Comparison of ENCODE assay signal across 9 cellular contexts in genomic region chr14:20857630-20858261, GRCh38. TPM values are rescaled to one million over a fixed set of nuclear protein-coding genes. Genes with fewer than 3 reads are reported as not detected.
DNase-seq lines count a peak whose midpoint lies in the region; ATAC-seq, FAIRE-seq and TF ChIP-seq lines count a peak whose summit lies in the region.
"Had no signal": no experiment of that assay in that cellular context is flagged by ENCODE, and none has a peak within 500 bp of the region (broad histone marks: within the 10 kb centered on the region; RNA-seq: fewer than 3 reads in every experiment).

No MANE protein-coding gene starts in this region.

- WGBS in A549 (ENCODE audit: missing lambda C conversion rate) = 23% methylated on average over 14 of the region's 14 CpGs
- 30% methylated on average over 14 of the region's 14 CpGs for WGBS in liver

- H3K9me3 Mint-ChIP-seq in central memory CD8-positive, alpha-beta T cell = no peaks in the 10 kb centered on the region

- CTCF ChIA-PET in A549 (lab: Yijun Ruan, JAX) = interaction anchor here (0.6 to 4.5 kb wide), 40 partner anchors 9 to 239 kb away, joined by 3 to 67 read pairs (median 4); partner anchors contain the start of gene SLC39A2

- H3K27ac ChIP-seq in A549 = peak overlapping the region; percentile 24 to 54; a peak in 2 of 6 replicates
- no peak overlapping the region for H3K27ac ChIP-seq in liver (ENCODE audit: low read depth in 1 of 2, low read length in 2 of 2)
- H3K27ac ChIP-seq: skin epidermis had no signal

- no peak for TF ChIP-seq EP300 in A549 (IDR thresholded peaks at IDR 0.05)

- H3K27me3 ChIP-seq in liver (ENCODE audit: control insufficient read depth in 4 of 4, insufficient read depth in 4 of 4, low read length in 3 of 4) = no peaks in the 10 kb centered on the region

- peak; percentile 46 to 56 for DNase-seq in A549 (ENCODE audit: low read depth in 1 of 2, low spot score in 1 of 2)
- peak; percentile 47 for DNase-seq in NCI-H2171 treated with DMSO at 0.1 percent for 48 hours (lab: John Stamatoyannopoulos, UW)
- DNase-seq in activated CD4-positive, CD25-positive, alpha-beta regulatory T cell treated with anti-CD3 and anti-CD28 coated beads, Interleukin-2, amount 50 U/mL, for 72 hours = peak; percentile 75
- peak; percentile 38 to 70 for DNase-seq in central memory CD8-positive, alpha-beta T cell (ENCODE audit: low spot score in 2 of 2)
- peak; percentile 50 to 79 for DNase-seq in stimulated activated CD4-positive, alpha-beta T cell treated with anti-CD3 and anti-CD28 coated beads, Interleukin-4, amount 100 ng/mL, for 48 hours (ENCODE audit: low read depth in 2 of 2)
- DNase-seq in NCI-H128 (lab: John Stamatoyannopoulos, UW; ENCODE audit: unreplicated experiment) = no peak

- no peak for TF ChIP-seq POLR2A in A549 (IDR thresholded peaks at IDR 0.05; ENCODE audit: low read length)

- H3K4me3 ChIP-seq in A549 (peak overlapping the region; percentile 26), liver (ENCODE audit: low read depth in 1 of 3, low read length in 3 of 3) (no peak overlapping the region)
- H3K4me3 ChIP-seq: skin epidermis had no signal

- H3K36me3 ChIP-seq in liver (ENCODE audit: control insufficient read depth in 4 of 4, insufficient read depth in 3 of 4, low read depth in 1 of 4, low read length in 3 of 4) = no peaks in the 10 kb centered on the region

- H3K4me3 Mint-ChIP-seq in central memory CD8-positive, alpha-beta T cell = no peak overlapping the region

- no peak overlapping the region for H3K27ac Mint-ChIP-seq in central memory CD8-positive, alpha-beta T cell (ENCODE audit: low read depth)

- H3K27me3 Mint-ChIP-seq in central memory CD8-positive, alpha-beta T cell = peaks cover 65% of the 10 kb centered on the region

- peaks cover 2% of the 10 kb centered on the region for H3K36me3 Mint-ChIP-seq in central memory CD8-positive, alpha-beta T cell (ENCODE audit: insufficient read depth)

- TF ChIP-seq RAD21 in A549 (conservative IDR thresholded peaks at IDR 0.05 in 1 of 2, IDR thresholded peaks at IDR 0.05 in 1 of 2) (peak; percentile 58 to 66), liver (IDR thresholded peaks at IDR 0.05) (peak; percentile 78 to 84)

- peaks cover 5% of the 10 kb centered on the region for H3K4me1 Mint-ChIP-seq in central memory CD8-positive, alpha-beta T cell

- peak; percentile 54 to 83; a peak in 3 of 6 replicates for ATAC-seq in A549
- ATAC-seq in GM18502 (IDR thresholded peaks at IDR 0.05; ENCODE audit: poor library complexity, unreplicated experiment) = peak; percentile 55
- peak; percentile 63 for ATAC-seq in central memory CD8-positive, alpha-beta T cell (replicated peaks; ENCODE audit: extremely low read depth, poor library complexity, severe bottlenecking)

- POLR2A ChIA-PET in A549 (lab: Yijun Ruan, JAX) = interaction anchor here (2.1 kb wide), 1 partner anchor 113 kb away, joined by 11 read pairs; no protein-coding TSS in a partner anchor

- peak overlapping the region; percentile 75 for H3K4me2 ChIP-seq in A549

- no peak for FAIRE-seq in A549 (lab: Jason Lieb, UNC)

- H3K9me3 ChIP-seq in A549 = no peaks in the 10 kb centered on the region
- H3K9me3 ChIP-seq in liver (ENCODE audit: control insufficient read depth in 4 of 4, low read length in 3 of 4) = no peaks in the 10 kb centered on the region

- no peak overlapping the region for H3K9ac ChIP-seq in liver (ENCODE audit: low read depth in 1 of 2, low read length in 2 of 2)

- peak; percentile 89 for TF ChIP-seq CTCF in A549 (IDR thresholded peaks at IDR 0.05)
- TF ChIP-seq CTCF in liver (IDR thresholded peaks at IDR 0.05; ENCODE audit: low read depth, low read length, missing input control) = peak; percentile 88

- peaks cover 19% of the 10 kb centered on the region for H3K4me1 ChIP-seq in A549
- H3K4me1 ChIP-seq in liver (ENCODE audit: control insufficient read depth in 4 of 4, insufficient read depth in 4 of 4, low read length in 3 of 4) = peaks cover 0 to 5% (median under 1%) of the 10 kb centered on the region in 4 donors

TF ChIP-seq in A549, 52 proteins besides CTCF, POLR2A, EP300 and RAD21:
- TF ChIP-seq NR3C1 (IDR thresholded peaks at IDR 0.05) (no peak), ZFP36 (IDR thresholded peaks at IDR 0.05; ENCODE audit: borderline replicate concordance, partially characterized antibody) (no peak), ZC3H11A (IDR thresholded peaks at IDR 0.05) (no peak), SMC3 (IDR thresholded peaks at IDR 0.05) (peak; percentile 65)

TF ChIP-seq in liver, 16 proteins besides CTCF, POLR2A, EP300 and RAD21:
- no peak for TF ChIP-seq EGR1 (IDR thresholded peaks at IDR 0.05; ENCODE audit: low read depth in 2 of 2)
- no peak for TF ChIP-seq HNF4G (IDR thresholded peaks at IDR 0.05)
- no peak for TF ChIP-seq NR2F2 (IDR thresholded peaks at IDR 0.05)
- TF ChIP-seq, protein P1, sequence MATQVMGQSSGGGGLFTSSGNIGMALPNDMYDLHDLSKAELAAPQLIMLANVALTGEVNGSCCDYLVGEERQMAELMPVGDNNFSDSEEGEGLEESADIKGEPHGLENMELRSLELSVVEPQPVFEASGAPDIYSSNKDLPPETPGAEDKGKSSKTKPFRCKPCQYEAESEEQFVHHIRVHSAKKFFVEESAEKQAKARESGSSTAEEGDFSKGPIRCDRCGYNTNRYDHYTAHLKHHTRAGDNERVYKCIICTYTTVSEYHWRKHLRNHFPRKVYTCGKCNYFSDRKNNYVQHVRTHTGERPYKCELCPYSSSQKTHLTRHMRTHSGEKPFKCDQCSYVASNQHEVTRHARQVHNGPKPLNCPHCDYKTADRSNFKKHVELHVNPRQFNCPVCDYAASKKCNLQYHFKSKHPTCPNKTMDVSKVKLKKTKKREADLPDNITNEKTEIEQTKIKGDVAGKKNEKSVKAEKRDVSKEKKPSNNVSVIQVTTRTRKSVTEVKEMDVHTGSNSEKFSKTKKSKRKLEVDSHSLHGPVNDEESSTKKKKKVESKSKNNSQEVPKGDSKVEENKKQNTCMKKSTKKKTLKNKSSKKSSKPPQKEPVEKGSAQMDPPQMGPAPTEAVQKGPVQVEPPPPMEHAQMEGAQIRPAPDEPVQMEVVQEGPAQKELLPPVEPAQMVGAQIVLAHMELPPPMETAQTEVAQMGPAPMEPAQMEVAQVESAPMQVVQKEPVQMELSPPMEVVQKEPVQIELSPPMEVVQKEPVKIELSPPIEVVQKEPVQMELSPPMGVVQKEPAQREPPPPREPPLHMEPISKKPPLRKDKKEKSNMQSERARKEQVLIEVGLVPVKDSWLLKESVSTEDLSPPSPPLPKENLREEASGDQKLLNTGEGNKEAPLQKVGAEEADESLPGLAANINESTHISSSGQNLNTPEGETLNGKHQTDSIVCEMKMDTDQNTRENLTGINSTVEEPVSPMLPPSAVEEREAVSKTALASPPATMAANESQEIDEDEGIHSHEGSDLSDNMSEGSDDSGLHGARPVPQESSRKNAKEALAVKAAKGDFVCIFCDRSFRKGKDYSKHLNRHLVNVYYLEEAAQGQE (IDR thresholded peaks at IDR 0.05) = no peak
- no peak for TF ChIP-seq HNF4A (conservative IDR thresholded peaks at IDR 0.05)
- TF ChIP-seq FOXA2 (IDR thresholded peaks at IDR 0.05) = no peak
- no peak for TF ChIP-seq FOXA1 (IDR thresholded peaks at IDR 0.05)
- TF ChIP-seq JUND (IDR thresholded peaks at IDR 0.05) = no peak
- TF ChIP-seq SP1 (IDR thresholded peaks at IDR 0.05) = no peak
- no peak for TF ChIP-seq YY1 (IDR thresholded peaks at IDR 0.05)
- TF ChIP-seq GABPA (IDR thresholded peaks at IDR 0.05 in 1 of 2, conservative IDR thresholded peaks at IDR 0.05 in 1 of 2) = no peak
- TF ChIP-seq ATF3 (IDR thresholded peaks at IDR 0.05) = no peak
- TF ChIP-seq RXRA (IDR thresholded peaks at IDR 0.05) = no peak
- TF ChIP-seq TAF1 (conservative IDR thresholded peaks at IDR 0.05) = no peak
TF ChIP-seq in liver: peak in this region for 0.

RNA-seq across cellular contexts. Expression of gene RNASE3, which starts 33.4 kb away (rescaled TPM):
- polyA plus RNA-seq in A549 (2011; rRNA removed) = not detected in 2 replicates
- not detected in 2 replicates for polyA plus RNA-seq in A549 (2012; cell fraction: cytosol; rRNA removed)
- polyA plus RNA-seq in A549 (2012; cell fraction: nucleus; rRNA removed) = not detected in 2 replicates
- not detected in 3 replicates for polyA plus RNA-seq in A549 (2017; fragmentation: RNase III; extraction: RNeasy Plus Mini Kit Qiagen cat#74134 plus additional on column Dnase treatment)
- not detected in 2 replicates for polyA minus RNA-seq in A549 (2011; rRNA and poly(A)+ RNA removed)
- 10 to 100 TPM in 1 of 2 donors, not detected in 1; 12.2 TPM for total RNA-seq in liver
- under 1 TPM in 1 of 2 donors, not detected in 1; 0.52 TPM for polyA plus RNA-seq in liver

RNA-seq across cellular contexts. Expression of gene RNASE1, which starts 55.1 kb away (rescaled TPM):
- polyA plus RNA-seq in A549 (2011; rRNA removed) (0.98 and 1.1 TPM in 2 replicates), A549 (2017; fragmentation: RNase III; extraction: RNeasy Plus Mini Kit Qiagen cat#74134 plus additional on column Dnase treatment) (0.13 to 0.55 TPM (median 0.16 TPM) in 3 replicates), liver (10 to 100 TPM; 32.6 to 37.9 TPM)
- polyA plus RNA-seq in A549 (2012; cell fraction: cytosol; rRNA removed) = 0.54 and 0.57 TPM in 2 replicates
- polyA plus RNA-seq in A549 (2012; cell fraction: nucleus; rRNA removed) = 0.26 and 0.66 TPM in 2 replicates
- polyA minus RNA-seq in A549 (2011; rRNA and poly(A)+ RNA removed) = 0.19 and 2.5 TPM in 2 replicates
- total RNA-seq in liver = 10 to 100 TPM in 1 of 2 donors, 1 to 10 TPM in 1; 5.8 to 11.7 TPM

Comparison
In these comparisons a context has a peak if more than half of its experiments do, and no peak if none do; other contexts are left out.
1. H3K27ac ChIP-seq: peak in A549 (2 of 2); none in liver (0 of 2).
2. RNA of gene RNASE1, which starts 55.1 kb away (polyA plus RNA-seq): 32.6 to 37.9 TPM in liver; 0.13 to 1.1 TPM in A549; every median in the first group is over 10 times any median in the second.
3. Peak in every context shown above with its lines, with median percentiles within 50 percentile points of each other: ATAC-seq.